11 cellular contexts compared by ENCODE assay signal in genomic region chr3:129344540-129345220, GRCh38.
A peak's percentile ranks its signal among the peaks of the same experiment; 100 is the strongest.
DNase-seq lines count a peak whose midpoint lies in the region; ATAC-seq, FAIRE-seq and TF ChIP-seq lines count a peak whose summit lies in the region.
"Had no signal": no experiment of that assay in that cellular context is flagged by ENCODE, and none has a peak within 500 bp of the region (broad histone marks: within the 10 kb centered on the region; RNA-seq: fewer than 3 reads in every experiment).

No MANE protein-coding gene starts in this region.

- H3K4me1 ChIP-seq in HCT116 (ENCODE audit: control insufficient read depth in 1 of 2, insufficient read depth in 2 of 2, low read length in 2 of 2) (peaks cover 9 to 13% of the 10 kb centered on the region in 2 experiments; a peak in 2 of 4 replicates), PC-9 (replicated peaks; ENCODE audit: insufficient read depth) (peaks cover 32% of the 10 kb centered on the region), pancreas (no peaks in the 10 kb centered on the region)
- H3K4me1 ChIP-seq: Caco-2 had no signal

- H3K9me3 ChIP-seq in HCT116 (ENCODE audit: control insufficient read depth in 1 of 2, insufficient read depth in 1 of 2, low read depth in 1 of 2, low read length in 2 of 2) (no peaks in the 10 kb centered on the region), PC-9 (ENCODE audit: insufficient read depth, low read depth) (no peaks in the 10 kb centered on the region), pancreas (no peaks in the 10 kb centered on the region)
- H3K9me3 ChIP-seq: Caco-2, spleen had no signal

- H2AFZ ChIP-seq in HCT116 (ENCODE audit: low read depth, low read length, poor library complexity, severe bottlenecking): no peak overlapping the region
- H2AFZ ChIP-seq in PC-9: no peak overlapping the region

- H3K36me3 ChIP-seq in HCT116 (ENCODE audit: control insufficient read depth in 1 of 2, insufficient read depth in 2 of 2, low read length in 2 of 2): no peaks in the 10 kb centered on the region
- no peaks in the 10 kb centered on the region for H3K36me3 ChIP-seq in PC-9 (ENCODE audit: low read depth)
- H3K36me3 ChIP-seq in pancreas: no peaks in the 10 kb centered on the region
- H3K36me3 ChIP-seq: spleen had no signal

- WGBS in pancreas, 2 donors: 35 to 41% methylated on average over 13 of the region's 13 CpGs

- POLR2A ChIA-PET in HCT116 (lab: Charles Lee) (no interaction called here), PC-9 (lab: Charles Lee; ENCODE audit: unreplicated experiment) (interaction anchor here (0.6 to 0.7 kb wide), 2 partner anchors 94 to 176 kb away, joined by 5 to 6 read pairs; no protein-coding TSS in a partner anchor)

- intact Hi-C loops in HCT116 (cut with micrococcal nuclease) (no loop called here), PC-9 (cut with micrococcal nuclease; ENCODE audit: unreplicated experiment) (no loop called here), left ventricle myocardium superior (cut with micrococcal nuclease) (no loop called here), pancreas (cut with DNase I) (no loop called here)

- no peak overlapping the region for H3K9ac ChIP-seq in HCT116 (ENCODE audit: low read length)

- no peak for FAIRE-seq in pancreas (lab: Jason Lieb, UNC)
- FAIRE-seq: GM12892 had no signal

- RAD21 ChIA-PET in HCT116 (lab: Charles Lee; ENCODE audit: low non-redundant PET in 1 of 2, low total read pairs in 2 of 2, uncharacterized antibody in 2 of 2, unreplicated experiment in 2 of 2): no interaction called here

- no peak for TF ChIP-seq RAD21 in HCT116 (IDR thresholded peaks at IDR 0.05; ENCODE audit: low read depth)

- H3K27ac ChIP-seq in HCT116 (ENCODE audit: low read depth, low read length) (no peak overlapping the region), PC-9 (no peak overlapping the region), pancreas (no peak overlapping the region)

- H3K4me3 ChIP-seq in HCT116 (replicated peaks in 1 of 2; ENCODE audit: low read depth in 1 of 2, low read length in 2 of 2) (no peak overlapping the region), PC-9 (no peak overlapping the region; the same call in 1 of the 2 replicates), pancreas (peak overlapping the region in 2 of 4 donors; percentile 33 to 49)

- DNase-seq in HCT116 (ENCODE audit: low read depth, low spot score) (no peak), PC-9 (peak; percentile 58 to 79), left ventricle myocardium superior (no peak), pancreas (no peak), omental fat pad (ENCODE audit: low spot score) (no peak), occipital lobe (lab: John Stamatoyannopoulos, UW) (no peak)
- DNase-seq: NCI-H1048, spleen had no signal

- H4K20me1 ChIP-seq in HCT116 (ENCODE audit: insufficient read depth) (no peaks in the 10 kb centered on the region), PC-9 (ENCODE audit: insufficient read depth) (no peaks in the 10 kb centered on the region)

- no TSS peak for BruUV-seq in HCT116 (replicated peaks; lab: Mats Ljungman, UMichigan)
- no TSS peak for BruUV-seq in PC-9 (replicated peaks; lab: Mats Ljungman, UMichigan)

- H3K9me2 ChIP-seq in HCT116 (ENCODE audit: insufficient read depth): no peaks in the 10 kb centered on the region
- H3K9me2 ChIP-seq in PC-9 (ENCODE audit: insufficient read depth): no peaks in the 10 kb centered on the region

- H3K4me2 ChIP-seq in HCT116 (ENCODE audit: low read length) (peak overlapping the region; percentile 48), PC-9 (peak overlapping the region; percentile 56)

- peaks cover 9% of the 10 kb centered on the region; the same call in 1 of the 2 replicates for H3F3A ChIP-seq in PC-9 (ENCODE audit: insufficient read depth, low read depth)

- H3K79me2 ChIP-seq in HCT116 (ENCODE audit: insufficient read depth, low read length): no peaks in the 10 kb centered on the region
- no peaks in the 10 kb centered on the region for H3K79me2 ChIP-seq in PC-9 (ENCODE audit: low read depth)

- TF ChIP-seq CTCF in HCT116 (IDR thresholded peaks at IDR 0.05 in 2 of 3, conservative IDR thresholded peaks at IDR 0.05 in 1 of 3; ENCODE audit: borderline replicate concordance in 1 of 3, insufficient read depth in 1 of 3, low read depth in 2 of 3, low read length in 2 of 3) (0 out of 6 replicates have a peak, but pooled peaks of 1 of the 3 experiments have one; percentile 5), PC-9 (conservative IDR thresholded peaks at IDR 0.05) (no peak), pancreas (IDR thresholded peaks at IDR 0.05) (no peak), omental fat pad (IDR thresholded peaks at IDR 0.05) (no peak)

- no peaks in the 10 kb centered on the region for H3K27me3 ChIP-seq in HCT116 (ENCODE audit: insufficient read depth, low read length)
- H3K27me3 ChIP-seq in PC-9 (ENCODE audit: insufficient read depth, low read depth): no peaks in the 10 kb centered on the region
- H3K27me3 ChIP-seq in pancreas: no peaks in the 10 kb centered on the region

- ATAC-seq in HCT116 (peak; percentile 69), left ventricle myocardium superior (peak; percentile 33), pancreas (peak in 3 of 4 donors; percentile 25 to 44 (median 42)), omental fat pad (ENCODE audit: low FRiP score) (no peak), GM18858 (IDR thresholded peaks at IDR 0.05; ENCODE audit: unreplicated experiment) (no peak)

- CTCF ChIA-PET in HCT116 (lab: Charles Lee) (no interaction called here), PC-9 (lab: Charles Lee) (no interaction called here)

- TF ChIP-seq POLR2A in HCT116 (IDR thresholded peaks at IDR 0.05; ENCODE audit: borderline replicate concordance, extremely low read depth, insufficient read depth, insufficient read length): no peak

TF ChIP-seq in HCT116, 20 proteins besides CTCF, POLR2A, EP300 and RAD21 (continues in another document):
- TF ChIP-seq ATF3 (IDR thresholded peaks at IDR 0.05) (no peak), YY1 (IDR thresholded peaks at IDR 0.05; ENCODE audit: extremely low read depth, insufficient replicate concordance, low read depth, low read length) (no peak), JUND (IDR thresholded peaks at IDR 0.05) (no peak), ZBTB33 (IDR thresholded peaks at IDR 0.05; ENCODE audit: extremely low read depth, insufficient replicate concordance, low read length) (no peak), EGR1 (IDR thresholded peaks at IDR 0.05; ENCODE audit: low read depth) (no peak), MAX (IDR thresholded peaks at IDR 0.05) (no peak), SRF (IDR thresholded peaks at IDR 0.05; ENCODE audit: low read depth) (no peak), REST (IDR thresholded peaks at IDR 0.05; ENCODE audit: low read depth) (no peak), SP1 (IDR thresholded peaks at IDR 0.05; ENCODE audit: low read depth) (no peak), TCF7L2 (IDR thresholded peaks at IDR 0.05; ENCODE audit: borderline replicate concordance, extremely low read depth, insufficient read depth, insufficient read length) (no peak), POLR2AphosphoS5 (IDR thresholded peaks at IDR 0.05; ENCODE audit: low read depth, low read length) (no peak), CBX3 (IDR thresholded peaks at IDR 0.05; ENCODE audit: low read depth) (no peak), ELF1 (IDR thresholded peaks at IDR 0.05; ENCODE audit: borderline replicate concordance, low read depth) (no peak), EZH2phosphoT487 (IDR thresholded peaks at IDR 0.05; ENCODE audit: borderline replicate concordance) (no peak)

Comparison
In these comparisons a context has a peak if more than half of its experiments do, and no peak if none do; other contexts are left out.
1. ATAC-seq: peak in HCT116 (single experiment), left ventricle myocardium superior (single experiment) and pancreas (3 of 4); none in omental fat pad (single experiment) and GM18858 (single experiment).
2. DNase-seq: peak in PC-9 (2 of 2); none in HCT116 (single experiment), left ventricle myocardium superior (single experiment), pancreas (0 of 6), omental fat pad (single experiment) and occipital lobe (single experiment).